ENCODE assay signal across 8 cellular contexts in genomic region chr3:98901032-98901464, GRCh38. TPM values are rescaled to one million over a fixed set of nuclear protein-coding genes. Genes with fewer than 3 reads are reported as not detected.
DNase-seq lines count a peak whose midpoint lies in the region; ATAC-seq and TF ChIP-seq lines count a peak whose summit lies in the region.

No MANE protein-coding gene starts in this region.

- H3K4me3 Mint-ChIP-seq in activated CD8-positive, alpha-beta memory T cell treated with anti-CD3 and anti-CD28 coated beads, Interleukin-2, amount 10 ng/mL, durations not matched to agents 7 days and 5 days, result peak overlapping the region; percentile 76
- peak overlapping the region; percentile 94 for H3K4me3 Mint-ChIP-seq in osteocyte (ENCODE audit: unreplicated experiment)

- intact Hi-C loops in heart left ventricle (cut with DNase I), result loop anchor here in 4 of 10 donors (1.0 to 10.0 kb wide), 5 partner anchors 15 to 379 kb away; partner anchors contain the start of gene CLDND1 (in 1 of the 4)

- H3K9ac ChIP-seq in adipocyte (ENCODE audit: low read length), result peak overlapping the region; percentile 97

- peaks cover 12% of the 10 kb centered on the region for H3K4me1 Mint-ChIP-seq in activated CD8-positive, alpha-beta memory T cell treated with anti-CD3 and anti-CD28 coated beads, Interleukin-2, amount 10 ng/mL, durations not matched to agents 7 days and 5 days
- peaks cover 53% of the 10 kb centered on the region for H3K4me1 Mint-ChIP-seq in osteocyte (ENCODE audit: unreplicated experiment)

- CTCF ChIA-PET in activated CD8-positive, alpha-beta memory T cell treated with anti-CD3 and anti-CD28 coated beads, Interleukin-2, amount 10 ng/mL, durations not matched to agents 7 days and 5 days (lab: Charles Lee), result interaction anchor here (0.8 kb wide), 1 partner anchor 863 kb away, joined by 3 read pairs; no protein-coding TSS in a partner anchor

- DNase-seq in activated CD8-positive, alpha-beta memory T cell treated with anti-CD3 and anti-CD28 coated beads, Interleukin-2, amount 10 ng/mL, durations not matched to agents 7 days and 5 days, result no peak
- DNase-seq in activated CD8-positive, alpha-beta memory T cell treated with anti-CD3 and anti-CD28 coated beads for 24 hours, result no peak
- peak; percentile 28 for DNase-seq in NCI-H446 treated with DMSO at 0.1 percent for 48 hours (lab: John Stamatoyannopoulos, UW)
- peak; percentile 71 for DNase-seq in adipocyte (ENCODE audit: low read depth)
- DNase-seq in heart left ventricle, result peak; percentile 52 to 74 (median 55)
- no peak for DNase-seq in osteocyte (ENCODE audit: extremely low spot score, unreplicated experiment)
- DNase-seq in SIG-M5 treated with dmso at 0.1 percent for 504 hours (lab: John Stamatoyannopoulos, UW; ENCODE audit: unreplicated experiment), result no peak

- peaks cover 36% of the 10 kb centered on the region for H3K27me3 Mint-ChIP-seq in activated CD8-positive, alpha-beta memory T cell treated with anti-CD3 and anti-CD28 coated beads, Interleukin-2, amount 10 ng/mL, durations not matched to agents 7 days and 5 days
- no peaks in the 10 kb centered on the region for H3K27me3 Mint-ChIP-seq in osteocyte (ENCODE audit: unreplicated experiment)

- H3K27ac ChIP-seq in heart left ventricle, result peak overlapping the region; percentile 72 to 97 (median 96)

- H3K9me3 Mint-ChIP-seq in activated CD8-positive, alpha-beta memory T cell treated with anti-CD3 and anti-CD28 coated beads, Interleukin-2, amount 10 ng/mL, durations not matched to agents 7 days and 5 days (ENCODE audit: low read depth), result no peaks in the 10 kb centered on the region
- no peaks in the 10 kb centered on the region for H3K9me3 Mint-ChIP-seq in osteocyte (ENCODE audit: unreplicated experiment)

- ATAC-seq in activated CD8-positive, alpha-beta memory T cell treated with anti-CD3 and anti-CD28 coated beads, Interleukin-2, amount 10 ng/mL, durations not matched to agents 7 days and 5 days, result peak; percentile 18
- ATAC-seq in HG02885 (IDR thresholded peaks at IDR 0.05; ENCODE audit: poor library complexity, unreplicated experiment), result peak; percentile 32
- ATAC-seq in heart left ventricle, result peak in 3 of 4 donors; percentile 38 to 78 (median 73)

- no peaks in the 10 kb centered on the region for H3K27me3 ChIP-seq in adipocyte (replicated peaks; ENCODE audit: control insufficient read depth, insufficient read depth, low read length)
- H3K27me3 ChIP-seq in heart left ventricle, result no peaks in the 10 kb centered on the region

- H3K36me3 ChIP-seq in adipocyte (ENCODE audit: control insufficient read depth, insufficient read depth, low read length, severe bottlenecking) (no peaks in the 10 kb centered on the region), heart left ventricle (no peaks in the 10 kb centered on the region)

- H3K27ac Mint-ChIP-seq in activated CD8-positive, alpha-beta memory T cell treated with anti-CD3 and anti-CD28 coated beads, Interleukin-2, amount 10 ng/mL, durations not matched to agents 7 days and 5 days, result no peak overlapping the region
- H3K27ac Mint-ChIP-seq in osteocyte (ENCODE audit: unreplicated experiment), result peak overlapping the region; percentile 76

- H3K4me3 ChIP-seq in adipocyte (ENCODE audit: low read length) (peak overlapping the region; percentile 99), heart left ventricle (peak overlapping the region; percentile 78 to 99 (median 93))

- H3K9me3 ChIP-seq in adipocyte (ENCODE audit: control insufficient read depth, low read length), result no peaks in the 10 kb centered on the region
- H3K9me3 ChIP-seq in heart left ventricle, result no peaks in the 10 kb centered on the region

- no peak for TF ChIP-seq POLR2A in heart left ventricle (IDR thresholded peaks at IDR 0.05)

- H3K36me3 Mint-ChIP-seq in activated CD8-positive, alpha-beta memory T cell treated with anti-CD3 and anti-CD28 coated beads, Interleukin-2, amount 10 ng/mL, durations not matched to agents 7 days and 5 days, result no peaks in the 10 kb centered on the region
- no peaks in the 10 kb centered on the region for H3K36me3 Mint-ChIP-seq in osteocyte (ENCODE audit: unreplicated experiment)

- H3K4me1 ChIP-seq in adipocyte (ENCODE audit: control insufficient read depth, insufficient read depth, low read length), result peaks cover 48% of the 10 kb centered on the region
- peaks cover 0 to 46% (median 19%) of the 10 kb centered on the region in 12 donors for H3K4me1 ChIP-seq in heart left ventricle

- 0% methylated on average over 35 to 42 of the region's 42 CpGs for WGBS in heart left ventricle, 4 donors

- TF ChIP-seq CTCF in heart left ventricle (IDR thresholded peaks at IDR 0.05), result no peak
- TF ChIP-seq CTCF in osteocyte (IDR thresholded peaks at IDR 0.05), result no peak

RNA-seq across cellular contexts. Expression of gene DCBLD2, which starts 0.4 kb away (rescaled TPM):
- total RNA-seq in activated CD8-positive, alpha-beta memory T cell treated with anti-CD3 and anti-CD28 coated beads, Interleukin-2, amount 10 ng/mL, durations not matched to agents 7 days and 5 days, result 1 to 10 TPM in 1 of 2 experiments, under 1 TPM in 1; 0.50 to 2.0 TPM
- total RNA-seq in heart left ventricle (10 to 100 TPM; 28.3 to 76.6 (median 62.0) TPM), osteocyte (83.2 and 85.5 TPM in 2 replicates)
- 10 to 100 TPM; 10.9 to 71.5 TPM for polyA plus RNA-seq in heart left ventricle

Comparison
In these comparisons a context has a peak if more than half of its experiments do, and no peak if none do; other contexts are left out.
1. ATAC-seq: peak in every context shown above with its lines; median percentile 73 in heart left ventricle; 32 in HG02885; 18 in activated CD8-positive, alpha-beta memory T cell treated with anti-CD3 and anti-CD28 coated beads, Interleukin-2, amount 10 ng/mL, durations not matched to agents 7 days and 5 days.
2. DNase-seq: peak in NCI-H446 treated with DMSO at 0.1 percent for 48 hours (single experiment), adipocyte (single experiment) and heart left ventricle (5 of 5); none in activated CD8-positive, alpha-beta memory T cell treated with anti-CD3 and anti-CD28 coated beads, Interleukin-2, amount 10 ng/mL, durations not matched to agents 7 days and 5 days (single experiment), activated CD8-positive, alpha-beta memory T cell treated with anti-CD3 and anti-CD28 coated beads for 24 hours (single experiment), osteocyte (single experiment) and SIG-M5 treated with dmso at 0.1 percent for 504 hours (single experiment).
3. RNA of gene DCBLD2, which starts 0.4 kb away (total RNA-seq): 83.2 to 85.5 TPM in osteocyte and 28.3 to 76.6 TPM in heart left ventricle; 0.50 to 2.0 TPM in activated CD8-positive, alpha-beta memory T cell treated with anti-CD3 and anti-CD28 coated beads, Interleukin-2, amount 10 ng/mL, durations not matched to agents 7 days and 5 days; every median in the first group is over 4 times any median in the second.